Comparison of ENCODE assay signal across 8 cellular contexts in the genomic region with DNA sequence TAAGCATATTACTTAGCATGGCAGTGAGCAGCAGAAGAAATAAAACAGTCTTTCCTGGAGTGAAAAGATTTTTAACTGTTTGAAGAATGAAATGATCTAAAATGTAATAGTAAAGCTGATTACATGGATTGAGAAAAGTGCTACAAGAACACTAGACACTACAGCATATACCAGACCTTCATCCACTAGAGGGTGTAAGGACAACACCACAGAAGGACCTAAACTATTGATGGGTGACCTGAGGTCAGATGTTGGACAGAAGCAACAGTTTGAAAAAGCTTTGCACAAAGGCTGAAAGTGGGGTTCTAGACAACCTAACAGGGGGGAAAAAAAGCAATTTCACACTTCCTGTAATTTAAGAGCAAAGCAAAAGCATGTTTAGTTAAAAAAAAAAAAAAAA.
A peak's percentile ranks its signal among the peaks of the same experiment; 100 is the strongest.
DNase-seq lines count a peak whose midpoint lies in the region; ATAC-seq, FAIRE-seq and TF ChIP-seq lines count a peak whose summit lies in the region.

No MANE protein-coding gene starts in this region.

- peak; percentile 54 for DNase-seq in AG09319 (ENCODE audit: extremely low read depth, low read depth)
- DNase-seq in GM20000 (ENCODE audit: low spot score): peak; percentile 44
- no peak for DNase-seq in H1 (ENCODE audit: low read depth in 1 of 2, low spot score in 2 of 2)
- peak; percentile 34 for DNase-seq in mucosa of gallbladder (ENCODE audit: low spot score)

- no peak overlapping the region for H3K23ac ChIP-seq in H1 (ENCODE audit: insufficient read length)

- no peak overlapping the region for H4K5ac ChIP-seq in H1 (ENCODE audit: insufficient read length, low read depth, low read length)

- no peak overlapping the region for H3K18ac ChIP-seq in H1 (ENCODE audit: extremely low read depth, low read length)

- H3K4me2 ChIP-seq in OCI-LY1 (ENCODE audit: low read length) (no peak overlapping the region), H1 (ENCODE audit: insufficient read depth in 1 of 2, low read depth in 2 of 2, low read length in 2 of 2) (no peak overlapping the region)

- H3K9ac ChIP-seq in OCI-LY1 (ENCODE audit: low read length) (no peak overlapping the region), H1 (replicated peaks in 1 of 4; ENCODE audit: extremely low read depth in 1 of 4, low read depth in 3 of 4, low read length in 3 of 4) (no peak overlapping the region)

- no peak overlapping the region for H4K91ac ChIP-seq in H1 (replicated peaks; ENCODE audit: insufficient read length, low read length)

- POLR2A ChIA-PET in H1 (lab: Charles Lee; ENCODE audit: partially characterized antibody): interaction anchor here (0.6 to 1.4 kb wide), 3 partner anchors 62 to 135 kb away, joined by 3 read pairs; no protein-coding TSS in a partner anchor

- TF ChIP-seq POLR2A in H1 (IDR thresholded peaks at IDR 0.05; ENCODE audit: control extremely low read depth in 1 of 2, low read depth in 2 of 2, low read length in 2 of 2): no peak

- CTCF ChIA-PET in H1 (lab: Charles Lee; ENCODE audit: partially characterized antibody): interaction anchor here (0.6 to 2.5 kb wide), 32 partner anchors 8 to 305 kb away, joined by 3 to 13 read pairs (median 3); partner anchors contain the start of gene RBFOX2

- no peak overlapping the region for H3K56ac ChIP-seq in H1 (replicated peaks; ENCODE audit: insufficient read length, low read depth, low read length)

- no peak overlapping the region for H2BK12ac ChIP-seq in H1 (ENCODE audit: low read depth, low read length)

- no peaks in the 10 kb centered on the region for H4K20me1 ChIP-seq in OCI-LY1 (ENCODE audit: insufficient read depth, low read length)
- peaks cover 0 to 1% of the 10 kb centered on the region in 2 experiments for H4K20me1 ChIP-seq in H1 (replicated peaks in 1 of 2; ENCODE audit: control insufficient read depth in 1 of 2, insufficient read depth in 2 of 2, low read length in 2 of 2)

- no peak for TF ChIP-seq EP300 in H1 (IDR thresholded peaks at IDR 0.05; ENCODE audit: borderline replicate concordance in 1 of 2, low read depth in 2 of 2, low read length in 2 of 2)

- H3K9me3 ChIP-seq in OCI-LY1 (ENCODE audit: low read length) (no peaks in the 10 kb centered on the region), H1 (ENCODE audit: insufficient read depth in 2 of 2, low read depth in 1 of 2, low read length in 1 of 2) (no peaks in the 10 kb centered on the region)

- no peak overlapping the region for H3K14ac ChIP-seq in H1 (ENCODE audit: insufficient read length)

- H3K27ac ChIP-seq in OCI-LY1 (ENCODE audit: low read depth, low read length, poor library complexity, severe bottlenecking): no peak overlapping the region
- H3K27ac ChIP-seq in H1 (ENCODE audit: low read depth, low read length): no peak overlapping the region

- no peaks in the 10 kb centered on the region; the same call in 1 of the 2 replicates for H3K79me1 ChIP-seq in H1 (ENCODE audit: low read depth, low read length)

- ATAC-seq in HG02840 (IDR thresholded peaks at IDR 0.05; ENCODE audit: low FRiP score, unreplicated experiment) (no peak), HG02571 (IDR thresholded peaks at IDR 0.05; ENCODE audit: unreplicated experiment) (no peak), HG02870 (IDR thresholded peaks at IDR 0.05; ENCODE audit: unreplicated experiment) (no peak)

- H3F3A ChIP-seq in OCI-LY1 (ENCODE audit: insufficient read depth, low read length): no peaks in the 10 kb centered on the region

- H2BK120ac ChIP-seq in H1 (replicated peaks; ENCODE audit: low read depth, low read length): no peak overlapping the region

- H3K27me3 ChIP-seq in OCI-LY1 (ENCODE audit: insufficient read depth, low read length) (no peaks in the 10 kb centered on the region), H1 (replicated peaks in 1 of 4; ENCODE audit: control insufficient read depth in 3 of 4, extremely low read depth in 1 of 4, insufficient read depth in 3 of 4, low read length in 3 of 4) (no peaks in the 10 kb centered on the region)

- no peaks in the 10 kb centered on the region for H3K9me2 ChIP-seq in OCI-LY1 (ENCODE audit: low read depth, low read length)

- no peak overlapping the region for H2BK15ac ChIP-seq in H1 (ENCODE audit: low read length)

- H2BK5ac ChIP-seq in H1 (ENCODE audit: low read depth, low read length): no peak overlapping the region

- H3K4me3 ChIP-seq in OCI-LY1 (ENCODE audit: low read depth, low read length, poor library complexity, severe bottlenecking) (no peak overlapping the region), H1 (ENCODE audit: extremely low read depth in 1 of 4, insufficient read depth in 2 of 4, low read depth in 3 of 4, low read length in 4 of 4) (no peak overlapping the region)

- no peaks in the 10 kb centered on the region for H3K23me2 ChIP-seq in H1 (ENCODE audit: low read depth, low read length)

- no peak overlapping the region for H3K4ac ChIP-seq in H1 (replicated peaks; ENCODE audit: insufficient read length, low read depth, low read length)

- no peaks in the 10 kb centered on the region for H3K79me2 ChIP-seq in OCI-LY1 (ENCODE audit: insufficient read depth, low read length)
- H3K79me2 ChIP-seq in H1 (ENCODE audit: control insufficient read depth in 1 of 2, insufficient read depth in 2 of 2, low read length in 2 of 2): peaks cover 0 to 34% of the 10 kb centered on the region in 2 experiments; a peak in 2 of 4 replicates

- no peaks in the 10 kb centered on the region for H3K36me3 ChIP-seq in OCI-LY1 (ENCODE audit: insufficient read depth, low read length)
- peaks cover 0 to 3% (median 0%) of the 10 kb centered on the region in 4 experiments; a peak in 1 of 8 replicates for H3K36me3 ChIP-seq in H1 (ENCODE audit: control insufficient read depth in 2 of 4, insufficient read depth in 4 of 4, low read length in 3 of 4)

- H2BK20ac ChIP-seq in H1 (ENCODE audit: low read length): no peak overlapping the region

- no peak overlapping the region for H2AK5ac ChIP-seq in H1 (ENCODE audit: low read depth, low read length)

- peak; percentile 83 for FAIRE-seq in H1 (lab: Jason Lieb, UNC)

- H3K4me1 ChIP-seq in OCI-LY1 (ENCODE audit: insufficient read depth, low read length, severe bottlenecking): peaks cover 10% of the 10 kb centered on the region
- peaks cover 0 to 2% (median 0%) of the 10 kb centered on the region in 4 experiments; a peak in 1 of 7 replicates for H3K4me1 ChIP-seq in H1 (replicated peaks in 1 of 4; ENCODE audit: control insufficient read depth in 3 of 4, insufficient read depth in 4 of 4, low read length in 3 of 4)

- TF ChIP-seq RAD21 in H1 (IDR thresholded peaks at IDR 0.05 in 1 of 2, conservative IDR thresholded peaks at IDR 0.05 in 1 of 2; ENCODE audit: low read depth in 2 of 2, low read length in 2 of 2): peak; percentile 73 to 79

- no peak overlapping the region for H4K8ac ChIP-seq in H1 (ENCODE audit: extremely low read depth, insufficient read depth, low read length)

- TF ChIP-seq CTCF in AG09319 (IDR thresholded peaks at IDR 0.05; ENCODE audit: low read depth, low read length) (peak; percentile 72), GM20000 (IDR thresholded peaks at IDR 0.05; ENCODE audit: extremely low read depth, missing control alignments) (peak; percentile 20), OCI-LY1 (IDR thresholded peaks at IDR 0.05; ENCODE audit: low read length) (peak; percentile 84), H1 (IDR thresholded peaks at IDR 0.05; ENCODE audit: control extremely low read depth in 1 of 3, insufficient read depth in 1 of 3, low read depth in 1 of 3, low read length in 3 of 3) (peak in 2 of 3 experiments; percentile 54 to 62; a peak in 3 of 4 replicates)

- H2AFZ ChIP-seq in OCI-LY1 (ENCODE audit: low read length): no peak overlapping the region
- no peak overlapping the region for H2AFZ ChIP-seq in H1 (ENCODE audit: low read length)

TF ChIP-seq in H1, 55 proteins besides CTCF, POLR2A, EP300 and RAD21:
- TF ChIP-seq CEBPB (IDR thresholded peaks at IDR 0.05; ENCODE audit: low read depth, low read length) (no peak), GABPA (IDR thresholded peaks at IDR 0.05; ENCODE audit: borderline replicate concordance, insufficient read depth, low read length) (no peak), RXRA (IDR thresholded peaks at IDR 0.05; ENCODE audit: insufficient read depth, low read depth, low read length) (no peak), HDAC6 (IDR thresholded peaks at IDR 0.05; ENCODE audit: low read depth, low read length) (no peak), CHD2 (IDR thresholded peaks at IDR 0.05; ENCODE audit: low read length) (no peak), NANOG (IDR thresholded peaks at IDR 0.05; ENCODE audit: insufficient read depth, low read depth, low read length, poor library complexity, severe bottlenecking) (no peak), EZH2 (IDR thresholded peaks at IDR 0.05; ENCODE audit: low read depth, low read length, severe bottlenecking) (no peak), TAF7 (optimal IDR thresholded peaks at IDR 0.05; ENCODE audit: borderline replicate concordance, low read depth, low read length) (no peak), TBP (IDR thresholded peaks at IDR 0.05; ENCODE audit: low read depth, low read length) (no peak), SP4 (IDR thresholded peaks at IDR 0.05; ENCODE audit: low read length) (no peak), SIN3A (conservative IDR thresholded peaks at IDR 0.05 in 1 of 2, IDR thresholded peaks at IDR 0.05 in 1 of 2; ENCODE audit: low read depth in 1 of 2, low read length in 2 of 2) (no peak)

Comparison
In these comparisons a context has a peak if more than half of its experiments do, and no peak if none do; other contexts are left out.
1. DNase-seq: peak in AG09319 (single experiment), GM20000 (single experiment) and mucosa of gallbladder (single experiment); none in H1 (0 of 2).
2. CTCF ChIP-seq: peak in every context shown above with its lines; median percentile 84 in OCI-LY1; 72 in AG09319; 58 in H1; 20 in GM20000.